In the genomic region with DNA sequence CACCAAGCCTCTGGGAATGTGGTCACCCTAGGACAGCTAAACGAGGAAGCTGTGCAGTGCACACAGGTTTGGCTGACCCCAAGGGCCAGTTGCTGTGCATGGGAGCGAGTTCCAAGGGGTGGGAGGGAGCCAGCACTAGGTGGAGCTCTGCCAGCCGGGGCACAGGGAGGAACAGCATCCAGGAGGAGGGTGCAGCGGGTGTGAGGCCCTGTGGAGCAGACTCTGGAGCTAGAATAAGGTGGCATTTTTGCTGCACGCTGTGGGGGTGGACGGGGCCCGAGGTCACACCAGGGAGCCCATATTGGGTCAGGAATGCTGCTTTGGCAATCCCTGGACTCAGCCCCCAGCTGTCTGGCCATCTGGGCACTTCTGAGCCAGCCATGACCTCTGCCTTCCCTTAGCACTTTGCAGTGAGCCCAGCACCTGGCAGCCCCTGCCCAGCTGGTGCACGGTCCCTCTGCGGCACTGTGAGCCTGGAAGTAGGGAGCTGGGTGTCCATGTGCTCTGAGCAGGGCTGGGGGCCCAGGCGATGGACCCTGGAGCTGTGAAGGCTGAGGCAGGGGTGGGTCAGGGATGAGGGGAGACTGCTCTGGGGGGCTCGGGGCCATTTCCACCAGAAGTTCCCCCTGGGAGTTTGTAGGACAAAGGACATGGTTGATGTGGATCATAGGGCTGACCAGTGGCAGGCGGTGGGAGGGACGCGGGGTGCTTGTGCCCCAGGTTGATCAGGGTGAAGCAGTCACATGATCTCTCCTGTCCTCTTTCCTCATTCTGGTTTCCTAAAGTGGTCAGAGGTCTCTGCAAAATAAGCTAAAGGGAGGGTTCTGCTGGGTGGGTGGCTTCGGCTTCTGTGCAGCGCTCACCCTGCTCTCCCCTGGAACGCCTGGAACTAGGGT, we compare ENCODE assay signal across 8 cellular contexts. TPM values are rescaled to one million over a fixed set of nuclear protein-coding genes. Genes with fewer than 3 reads are reported as not detected.
DNase-seq lines count a peak whose midpoint lies in the region; ATAC-seq and TF ChIP-seq lines count a peak whose summit lies in the region.

No MANE protein-coding gene starts in this region.

- H3K4me1 Mint-ChIP-seq in activated CD8-positive, alpha-beta memory T cell treated with anti-CD3 and anti-CD28 coated beads, Interleukin-2, amount 10 ng/mL, durations not matched to agents 7 days and 5 days, result peaks cover 46% of the 10 kb centered on the region

- TF ChIP-seq EP300 in tibial nerve (IDR thresholded peaks at IDR 0.05), result no peak

- ATAC-seq in activated CD8-positive, alpha-beta memory T cell treated with anti-CD3 and anti-CD28 coated beads, Interleukin-2, amount 10 ng/mL, durations not matched to agents 7 days and 5 days, result no peak
- ATAC-seq in lower lobe of right lung (peak; percentile 55 to 66), HG03139 (IDR thresholded peaks at IDR 0.05; ENCODE audit: unreplicated experiment) (no peak)

- no peaks in the 10 kb centered on the region for H4K20me1 ChIP-seq in mammary epithelial cell (ENCODE audit: insufficient read depth, low read length)

- CTCF ChIA-PET in activated CD8-positive, alpha-beta memory T cell treated with anti-CD3 and anti-CD28 coated beads, Interleukin-2, amount 10 ng/mL, durations not matched to agents 7 days and 5 days (lab: Charles Lee), result interaction anchor here (0.6 to 1.7 kb wide), 12 partner anchors 8 to 1418 kb away, joined by 3 to 6 read pairs (median 4); a partner anchor contains a TSS
- CTCF ChIA-PET in mammary epithelial cell (lab: Charles Lee; ENCODE audit: low non-redundant PET), result interaction anchor here (0.6 kb wide), 1 partner anchor 12 kb away, joined by 3 read pairs; no protein-coding TSS in a partner anchor

- peaks cover 5% of the 10 kb centered on the region for H3K36me3 Mint-ChIP-seq in activated CD8-positive, alpha-beta memory T cell treated with anti-CD3 and anti-CD28 coated beads, Interleukin-2, amount 10 ng/mL, durations not matched to agents 7 days and 5 days

- peak overlapping the region; percentile 69 for H3K27ac Mint-ChIP-seq in activated CD8-positive, alpha-beta memory T cell treated with anti-CD3 and anti-CD28 coated beads, Interleukin-2, amount 10 ng/mL, durations not matched to agents 7 days and 5 days

- TF ChIP-seq CTCF in mammary epithelial cell (conservative IDR thresholded peaks at IDR 0.05 in 1 of 2, IDR thresholded peaks at IDR 0.05 in 1 of 2; ENCODE audit: extremely low read depth in 1 of 2, insufficient read depth in 1 of 2, low read depth in 1 of 2, low read length in 2 of 2), result peak; percentile 16 to 26
- TF ChIP-seq CTCF in lower lobe of right lung (IDR thresholded peaks at IDR 0.05), result no peak
- no peak for TF ChIP-seq CTCF in tibial nerve (IDR thresholded peaks at IDR 0.05)

- TF ChIP-seq POLR2A in tibial nerve (IDR thresholded peaks at IDR 0.05), result no peak

- H2AFZ ChIP-seq in mammary epithelial cell (ENCODE audit: low read depth, low read length), result peak overlapping the region; percentile 61

- peak overlapping the region; percentile 34 for H3K9ac ChIP-seq in mammary epithelial cell (ENCODE audit: insufficient read depth, low read length)

- H3K4me1 ChIP-seq in mammary epithelial cell (ENCODE audit: insufficient read depth, low read length) (peaks cover 62% of the 10 kb centered on the region), lower lobe of right lung (peaks cover 79% of the 10 kb centered on the region), tibial nerve (peaks cover 0 to 82% (median 50%) of the 10 kb centered on the region in 4 donors)

- H3K27ac ChIP-seq in mammary epithelial cell (ENCODE audit: insufficient read depth, low read depth, low read length), result peak overlapping the region; percentile 56
- H3K27ac ChIP-seq in lower lobe of right lung, result peak overlapping the region; percentile 88
- peak overlapping the region; percentile 81 to 98 (median 96) for H3K27ac ChIP-seq in tibial nerve

- peaks cover 82% of the 10 kb centered on the region for H3K79me2 ChIP-seq in mammary epithelial cell (ENCODE audit: insufficient read depth, low read length)

- H3K4me3 Mint-ChIP-seq in activated CD8-positive, alpha-beta memory T cell treated with anti-CD3 and anti-CD28 coated beads, Interleukin-2, amount 10 ng/mL, durations not matched to agents 7 days and 5 days, result peak overlapping the region; percentile 71

- peak overlapping the region in 1 of 3 experiments; percentile 54 for H3K4me3 ChIP-seq in mammary epithelial cell (replicated peaks in 1 of 3; ENCODE audit: insufficient read depth in 1 of 3, low read depth in 2 of 3, low read length in 3 of 3)
- H3K4me3 ChIP-seq in lower lobe of right lung, result peak overlapping the region; percentile 57
- H3K4me3 ChIP-seq in tibial nerve, result peak overlapping the region; percentile 36 to 70 (median 64)

- intact Hi-C loops in mammary epithelial cell (cut with micrococcal nuclease), result loop anchor here (1.0 kb wide), 1 partner anchor 61 kb away; a partner anchor contains a TSS
- intact Hi-C loops in lower lobe of right lung (cut with DNase I), result no loop called here

- 12% methylated on average over 11 of the region's 17 CpGs for WGBS in mammary epithelial cell (ENCODE audit: low coverage, missing lambda C conversion rate)
- 34 to 40% methylated on average over 14 to 16 of the region's 17 CpGs for WGBS in tibial nerve, 2 donors

- H3K27me3 Mint-ChIP-seq in activated CD8-positive, alpha-beta memory T cell treated with anti-CD3 and anti-CD28 coated beads, Interleukin-2, amount 10 ng/mL, durations not matched to agents 7 days and 5 days, result no peaks in the 10 kb centered on the region

- dilution Hi-C loops in mammary epithelial cell (cut with HindIII; ENCODE audit: low sequenced_read_pairs), result no loop called here

- no peaks in the 10 kb centered on the region for H3K27me3 ChIP-seq in mammary epithelial cell (ENCODE audit: insufficient read depth, low read length)
- H3K27me3 ChIP-seq in lower lobe of right lung (ENCODE audit: low read depth), result no peaks in the 10 kb centered on the region
- no peaks in the 10 kb centered on the region for H3K27me3 ChIP-seq in tibial nerve

- in situ Hi-C loops in mammary epithelial cell (cut with MboI; ENCODE audit: low sequenced_read_pairs in 2 of 2), result no loop called here

- no peak for DNase-seq in activated CD8-positive, alpha-beta memory T cell treated with anti-CD3 and anti-CD28 coated beads, Interleukin-2, amount 10 ng/mL, durations not matched to agents 7 days and 5 days
- no peak for DNase-seq in activated CD8-positive, alpha-beta memory T cell treated with anti-CD3 and anti-CD28 coated beads, Interleukin-2, amount 50 U/mL, for 48 hours
- DNase-seq in NCI-H69 (lab: John Stamatoyannopoulos, UW) (peak; percentile 68), mammary epithelial cell (no peak), lower lobe of right lung (peak; percentile 81), tibial nerve (ENCODE audit: low spot score in 2 of 2) (no peak), NCI-H345 treated with DMSO at 0.1 percent for 48 hours (lab: John Stamatoyannopoulos, UW; ENCODE audit: unreplicated experiment) (no peak)

- H3K9me3 ChIP-seq in mammary epithelial cell (replicated peaks; ENCODE audit: insufficient read depth, low read length), result no peaks in the 10 kb centered on the region
- H3K9me3 ChIP-seq in lower lobe of right lung, result no peaks in the 10 kb centered on the region
- H3K9me3 ChIP-seq in tibial nerve, result no peaks in the 10 kb centered on the region

- peak overlapping the region; percentile 95 for H3K4me2 ChIP-seq in mammary epithelial cell (ENCODE audit: insufficient read depth, low read depth, low read length)

- no peaks in the 10 kb centered on the region for H3K9me3 Mint-ChIP-seq in activated CD8-positive, alpha-beta memory T cell treated with anti-CD3 and anti-CD28 coated beads, Interleukin-2, amount 10 ng/mL, durations not matched to agents 7 days and 5 days (ENCODE audit: low read depth)

- H3K36me3 ChIP-seq in mammary epithelial cell (ENCODE audit: insufficient read depth, low read length) (peaks cover 4% of the 10 kb centered on the region), lower lobe of right lung (peaks cover 17% of the 10 kb centered on the region), tibial nerve (peaks cover 0 to 14% (median 4%) of the 10 kb centered on the region in 3 donors)

- BruUV-seq in mammary epithelial cell (replicated peaks; lab: Mats Ljungman, UMichigan), result no TSS peak

RNA-seq across cellular contexts. Expression of a gene that starts 8.9 kb away (rescaled TPM):
- 10 to 100 TPM; 95.3 to 99.6 TPM for total RNA-seq in activated CD8-positive, alpha-beta memory T cell treated with anti-CD3 and anti-CD28 coated beads, Interleukin-2, amount 10 ng/mL, durations not matched to agents 7 days and 5 days
- 100 to 1,000 TPM in 1 of 2 donors, 10 to 100 TPM in 1; 51.5 to 152 TPM for total RNA-seq in mammary epithelial cell
- 217 TPM for polyA plus RNA-seq in mammary epithelial cell
- polyA minus RNA-seq in mammary epithelial cell, result 129 TPM
- total RNA-seq in lower lobe of right lung, result 195 TPM
- 100 to 1,000 TPM; 122 to 156 (median 143) TPM for total RNA-seq in tibial nerve

RNA-seq across cellular contexts. Expression of a gene that starts 48.3 kb away (rescaled TPM):
- 10 to 100 TPM; 44.2 to 47.4 TPM for total RNA-seq in activated CD8-positive, alpha-beta memory T cell treated with anti-CD3 and anti-CD28 coated beads, Interleukin-2, amount 10 ng/mL, durations not matched to agents 7 days and 5 days
- total RNA-seq in mammary epithelial cell (10 to 100 TPM; 10.7 to 78.9 TPM), lower lobe of right lung (154 TPM), tibial nerve (10 to 100 TPM; 11.4 to 16.7 (median 13.3) TPM)
- 148 TPM for polyA plus RNA-seq in mammary epithelial cell
- 31.7 TPM for polyA minus RNA-seq in mammary epithelial cell

Comparison
In these comparisons a context has a peak if more than half of its experiments do, and no peak if none do; other contexts are left out.
1. ATAC-seq: peak in lower lobe of right lung (2 of 2); none in activated CD8-positive, alpha-beta memory T cell treated with anti-CD3 and anti-CD28 coated beads, Interleukin-2, amount 10 ng/mL, durations not matched to agents 7 days and 5 days (single experiment) and HG03139 (single experiment).
2. DNase-seq: peak in NCI-H69 (single experiment) and lower lobe of right lung (single experiment); none in activated CD8-positive, alpha-beta memory T cell treated with anti-CD3 and anti-CD28 coated beads, Interleukin-2, amount 10 ng/mL, durations not matched to agents 7 days and 5 days (single experiment), activated CD8-positive, alpha-beta memory T cell treated with anti-CD3 and anti-CD28 coated beads, Interleukin-2, amount 50 U/mL, for 48 hours (single experiment), mammary epithelial cell (single experiment), tibial nerve (0 of 2) and NCI-H345 treated with DMSO at 0.1 percent for 48 hours (single experiment).
3. CTCF ChIP-seq: peak in mammary epithelial cell (2 of 2); none in lower lobe of right lung (single experiment) and tibial nerve (0 of 5).
4. Peak in every context shown above with its lines, with median percentiles within 50 percentile points of each other: H3K27ac ChIP-seq.